In the genomic region with DNA sequence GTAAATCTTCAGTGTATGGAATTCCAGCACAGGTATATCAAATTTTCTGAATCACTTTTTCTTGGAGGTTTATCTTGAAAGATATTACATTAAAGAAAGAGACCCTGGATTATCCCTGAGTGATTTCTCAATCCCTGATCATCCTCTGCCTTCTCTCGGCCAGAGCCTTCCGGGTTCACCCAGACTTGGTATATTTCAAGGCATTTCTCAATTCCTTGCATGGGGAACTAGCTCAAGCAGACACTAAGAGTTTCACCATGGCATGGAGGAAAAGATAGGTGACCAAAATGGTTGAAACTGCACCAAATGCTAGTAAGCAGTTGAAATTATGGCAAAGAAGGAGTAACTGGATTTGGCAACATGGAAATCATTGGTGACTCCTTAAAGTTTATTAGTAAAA, we compare ENCODE assay signal across 22 cellular contexts.
"Had no signal": no experiment of that assay in that cellular context is flagged by ENCODE, and none has a peak within 500 bp of the region (broad histone marks: within the 10 kb centered on the region; RNA-seq: fewer than 3 reads in every experiment).

No MANE protein-coding gene starts in this region.

- H3K9me3 ChIP-seq: lower lobe of right lung, ovary, psoas muscle, sigmoid colon, stomach, tibial nerve, upper lobe of left lung, uterus had no signal

- H3K36me3 ChIP-seq: ovary, uterus had no signal

- DNase-seq: hypothalamus; left ventricle myocardium superior; lower lobe of right lung; naive thymus-derived CD8-positive, alpha-beta T cell; nephron progenitor cell; occipital lobe; ovary; posterior cingulate gyrus; psoas muscle; right cardiac atrium; sigmoid colon; stimulated activated CD4-positive, alpha-beta T cell treated with anti-CD3 and anti-CD28 coated beads, Interleukin-2, amount 100 ng/mL, for 24 hours; stimulated activated CD4-positive, alpha-beta T cell treated with anti-CD3 and anti-CD28 coated beads, Interleukin-4, amount 100 ng/mL, for 24 hours; stimulated activated naive CD4-positive, alpha-beta T cell treated with Interleukin-2 at 50 U/mL for 16 hours; stomach; uterus had no signal

- H3K4me3 Mint-ChIP-seq: nephron progenitor cell; stimulated activated effector memory CD8-positive, alpha-beta T cell treated with anti-CD3 and anti-CD28 coated beads, Interleukin-12 subunit alpha, Interleukin-12 subunit beta, amount 100 ng/mL, for 72 hours had no signal

- H3K4me3 ChIP-seq: coronary artery, lower lobe of right lung, ovary, psoas muscle, sigmoid colon, stomach, tibial nerve, upper lobe of left lung, uterus had no signal

- H3K27me3 ChIP-seq: ovary, sigmoid colon, stomach, tibial nerve, upper lobe of left lung, uterus had no signal

- FAIRE-seq: frontal cortex, keratinocyte had no signal

- H3K27ac ChIP-seq: lower lobe of right lung, ovary, psoas muscle, sigmoid colon, stomach, tibial nerve, uterus had no signal

- H3K4me1 ChIP-seq: uterus had no signal

- ATAC-seq: left ventricle myocardium superior; naive thymus-derived CD8-positive, alpha-beta T cell; psoas muscle; right cardiac atrium; stimulated activated effector memory CD8-positive, alpha-beta T cell treated with anti-CD3 and anti-CD28 coated beads, Interleukin-12 subunit alpha, Interleukin-12 subunit beta, amount 100 ng/mL, for 72 hours had no signal

- H3K27me3 Mint-ChIP-seq: naive thymus-derived CD8-positive, alpha-beta T cell had no signal

- H3K9me3 Mint-ChIP-seq: naive thymus-derived CD8-positive, alpha-beta T cell; nephron progenitor cell; stimulated activated effector memory CD8-positive, alpha-beta T cell treated with anti-CD3 and anti-CD28 coated beads, Interleukin-12 subunit alpha, Interleukin-12 subunit beta, amount 100 ng/mL, for 72 hours had no signal

- H3K27ac Mint-ChIP-seq: nephron progenitor cell; stimulated activated effector memory CD8-positive, alpha-beta T cell treated with anti-CD3 and anti-CD28 coated beads, Interleukin-12 subunit alpha, Interleukin-12 subunit beta, amount 100 ng/mL, for 72 hours had no signal
